Comparison of ENCODE assay signal across 16 cellular contexts in genomic region chr15:64828985-64829384, GRCh38. TPM values are rescaled to one million over a fixed set of nuclear protein-coding genes. Genes with fewer than 3 reads are reported as not detected.
"Had no signal": no experiment of that assay in that cellular context is flagged by ENCODE, and none has a peak within 500 bp of the region (broad histone marks: within the 10 kb centered on the region; RNA-seq: fewer than 3 reads in every experiment).

No MANE protein-coding gene starts in this region.

- H3K4me3 Mint-ChIP-seq: activated naive CD8-positive, alpha-beta T cell treated with anti-CD3 and anti-CD28 coated beads, Interleukin-2, amount 10 ng/mL, durations not matched to agents 7 days and 5 days; naive thymus-derived CD4-positive, alpha-beta T cell had no signal

- H3K36me3 ChIP-seq: pancreas, spleen, thoracic aorta had no signal

- H3K4me2 ChIP-seq: hepatocyte had no signal

- H3K36me3 Mint-ChIP-seq: activated naive CD8-positive, alpha-beta T cell treated with anti-CD3 and anti-CD28 coated beads, Interleukin-2, amount 10 ng/mL, durations not matched to agents 7 days and 5 days had no signal

- DNase-seq: activated naive CD4-positive, alpha-beta T cell; activated naive CD8-positive, alpha-beta T cell treated with anti-CD3 and anti-CD28 coated beads, Interleukin-2, amount 10 ng/mL, durations not matched to agents 7 days and 5 days; anterior cingulate cortex; islet precursor cell; mucosa of descending colon; naive thymus-derived CD4-positive, alpha-beta T cell; pancreas; spleen; T-helper 9 cell had no signal

- H3K4me3 ChIP-seq: hepatocyte, mucosa of descending colon, pancreas, spleen, thoracic aorta had no signal

- H2AFZ ChIP-seq: hepatocyte had no signal

- H3K9me3 ChIP-seq: mucosa of descending colon, pancreas, spleen, thoracic aorta had no signal

- H3K27ac ChIP-seq: hepatocyte, pancreas, spleen, thoracic aorta had no signal

- H3K79me2 ChIP-seq: hepatocyte had no signal

- ATAC-seq: activated CD4-positive, CD25-positive, alpha-beta regulatory T cell treated with anti-CD3 and anti-CD28 coated beads, Interleukin-2, amount 50 U/mL, for 24 hours; esophagus mucosa; left lobe of liver; mucosa of descending colon; naive thymus-derived CD4-positive, alpha-beta T cell; pancreas; sciatic nerve had no signal

- H3K27ac Mint-ChIP-seq: activated naive CD8-positive, alpha-beta T cell treated with anti-CD3 and anti-CD28 coated beads, Interleukin-2, amount 10 ng/mL, durations not matched to agents 7 days and 5 days had no signal

- H3K27me3 Mint-ChIP-seq: activated naive CD8-positive, alpha-beta T cell treated with anti-CD3 and anti-CD28 coated beads, Interleukin-2, amount 10 ng/mL, durations not matched to agents 7 days and 5 days had no signal

- H3K9me3 Mint-ChIP-seq: activated naive CD8-positive, alpha-beta T cell treated with anti-CD3 and anti-CD28 coated beads, Interleukin-2, amount 10 ng/mL, durations not matched to agents 7 days and 5 days; naive thymus-derived CD4-positive, alpha-beta T cell had no signal

RNA-seq across cellular contexts. Expression of gene PIF1, which starts 3.5 kb away (rescaled TPM):
- polyA plus RNA-seq: naive thymus-derived CD4-positive, alpha-beta T cell had no signal

RNA-seq across cellular contexts. Expression of gene RBPMS2, which starts 53.6 kb away (rescaled TPM):
- total RNA-seq: activated CD8-positive, alpha-beta memory T cell treated with anti-CD3 and anti-CD28 coated beads for 36 hours; activated naive CD8-positive, alpha-beta T cell treated with anti-CD3 and anti-CD28 coated beads, Interleukin-2, amount 10 ng/mL, durations not matched to agents 7 days and 5 days had no signal
- polyA plus RNA-seq: naive thymus-derived CD4-positive, alpha-beta T cell had no signal
